In the genomic region with DNA sequence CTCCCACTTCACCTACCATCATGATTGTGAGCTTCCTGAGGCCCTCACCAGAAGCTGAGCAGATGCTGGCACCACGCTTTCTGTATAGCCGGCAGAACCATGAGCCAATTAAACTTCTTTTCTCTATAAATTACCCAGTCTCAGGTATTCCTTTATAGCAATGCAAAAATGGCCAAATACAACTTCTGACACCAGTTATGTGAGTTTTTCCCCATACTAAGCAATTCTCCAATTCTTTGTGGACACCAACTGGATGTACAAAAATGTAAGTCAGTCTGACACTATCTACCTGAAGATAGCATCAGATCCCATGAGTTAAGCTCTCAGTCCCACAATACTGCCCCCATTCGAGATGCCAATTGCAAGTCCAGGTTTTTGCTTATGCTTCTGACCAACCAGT, we compare ENCODE assay signal across 25 cellular contexts.
"Had no signal": no experiment of that assay in that cellular context is flagged by ENCODE, and none has a peak within 500 bp of the region (broad histone marks: within the 10 kb centered on the region; RNA-seq: fewer than 3 reads in every experiment).

No MANE protein-coding gene starts in this region.

- DNase-seq: stimulated activated CD4-positive, alpha-beta T cell treated with anti-CD3 and anti-CD28 coated beads, Interleukin-2, amount 100 ng/mL, for 48 hours; stimulated activated CD4-positive, alpha-beta T cell treated with anti-CD3 and anti-CD28 coated beads, Interleukin-4, amount 100 ng/mL, for 1 hour; stimulated activated CD4-positive, alpha-beta T cell treated with anti-CD3 and anti-CD28 coated beads, Interleukin-4, amount 100 ng/mL, for 24 hours; stimulated activated CD4-positive, alpha-beta T cell treated with anti-CD3 and anti-CD28 coated beads, Interleukin-4, amount 100 ng/mL, for 4 hours; stimulated activated CD8-positive, alpha-beta memory T cell treated with anti-CD3 and anti-CD28 coated beads, Interleukin-4, amount 100 ng/mL, for 48 hours; stimulated activated naive B cell treated with anti-CD40 and anti-IgM and Interleukin-4, amounts not matched to agents 10 μg/mL and 1 μg/mL and 100 μg/mL, for 72 hours; stimulated activated naive CD4-positive, alpha-beta T cell; stimulated activated naive CD4-positive, alpha-beta T cell treated with Interleukin-2 at 50 U/mL for 16 hours; stimulated activated naive CD8-positive, alpha-beta T cell treated with anti-CD3 and anti-CD28 coated beads, Interleukin-15, amount 100 ng/mL, for 72 hours; stimulated activated naive CD8-positive, alpha-beta T cell treated with anti-CD3 and anti-CD28 coated beads, Interleukin-15, Interleukin-2, amounts not matched to agents 100 U/mL and 50 U/mL, for 24 hours; stomach; substantia nigra; testis; thyroid gland; tibial artery; transverse colon; upper lobe of left lung; upper lobe of right lung; uterus had no signal

- H3K27me3 ChIP-seq: stomach, suprapubic skin, testis, thyroid gland, tibial artery, tibial nerve, transverse colon, upper lobe of left lung, upper lobe of right lung, uterus, vagina had no signal

- H3K9me3 ChIP-seq: suprapubic skin, testis, thoracic aorta, thyroid gland, tibial artery, tibial nerve, upper lobe of right lung, uterus, vagina had no signal

- H3K4me3 ChIP-seq: stomach, suprapubic skin, testis, thoracic aorta, thyroid gland, tibial artery, tibial nerve, transverse colon, upper lobe of left lung, upper lobe of right lung, uterus, vagina had no signal

- ATAC-seq: stimulated activated effector memory CD8-positive, alpha-beta T cell treated with anti-CD3 and anti-CD28 coated beads, Interleukin-12 subunit alpha, Interleukin-12 subunit beta, amount 100 ng/mL, for 72 hours; stimulated activated memory B cell treated with anti-CD40 and anti-IgM and Interleukin-4, amounts not matched to agents 10 μg/mL and 1 μg/mL and 100 μg/mL, for 72 hours; stimulated activated naive B cell treated with anti-CD40 and anti-IgM and Interleukin-4, amounts not matched to agents 10 μg/mL and 1 μg/mL and 100 μg/mL, for 72 hours; stimulated activated naive CD8-positive, alpha-beta T cell treated with anti-CD3 and anti-CD28 coated beads, Interleukin-15, amount 100 ng/mL, for 72 hours; stimulated activated naive CD8-positive, alpha-beta T cell treated with anti-CD3 and anti-CD28 coated beads, Interleukin-15, Interleukin-2, amounts not matched to agents 100 U/mL and 50 U/mL, for 24 hours; upper lobe of right lung had no signal

- H3K27ac ChIP-seq: stomach, suprapubic skin, testis, thoracic aorta, thyroid gland, tibial artery, tibial nerve, transverse colon, upper lobe of left lung, upper lobe of right lung, uterus, vagina had no signal

- H3K36me3 ChIP-seq: thoracic aorta, transverse colon, uterus, vagina had no signal

- H3K4me1 ChIP-seq: stomach, suprapubic skin, testis, thyroid gland, tibial artery, tibial nerve, transverse colon, upper lobe of left lung, upper lobe of right lung, uterus, vagina had no signal
